8 cellular contexts compared by ENCODE assay signal in the genomic region with DNA sequence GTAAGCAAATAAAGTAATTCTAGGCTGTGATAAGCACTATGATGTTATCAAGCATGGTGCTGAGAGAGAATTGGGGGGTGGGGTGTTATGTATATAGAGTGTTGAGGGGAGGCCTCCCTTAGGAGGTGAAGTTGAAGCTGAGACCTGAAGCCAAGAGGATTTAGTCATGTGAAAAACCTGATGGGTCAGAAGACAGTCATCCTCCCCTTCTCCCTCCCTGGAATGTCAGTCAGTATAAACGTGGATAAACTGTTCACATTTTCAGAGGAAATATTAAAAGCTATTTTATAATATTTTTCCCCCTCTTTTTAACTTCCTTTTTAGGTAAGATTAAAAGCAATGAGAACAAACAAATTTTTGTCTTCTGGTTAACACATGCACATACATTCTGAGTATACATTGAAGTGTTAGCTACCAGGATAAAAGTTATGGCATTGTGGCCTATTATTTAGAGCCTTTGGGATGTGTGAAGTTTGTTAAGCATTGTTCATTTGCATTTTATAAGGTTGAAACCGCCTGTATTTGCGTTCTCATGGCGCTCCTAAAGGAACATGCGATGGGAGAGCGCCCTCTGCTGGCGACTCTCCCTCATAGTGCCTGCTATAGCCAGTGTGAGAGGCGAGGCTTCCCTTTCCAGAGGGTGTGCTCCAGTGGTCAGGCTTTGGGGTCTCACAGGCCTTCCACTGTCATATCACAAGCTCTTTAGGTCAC. TPM values are rescaled to one million over a fixed set of nuclear protein-coding genes. Genes with fewer than 3 reads are reported as not detected.
DNase-seq lines count a peak whose midpoint lies in the region; TF ChIP-seq lines count a peak whose summit lies in the region.

No MANE protein-coding gene starts in this region.

- H3K4me3 Mint-ChIP-seq in type B pancreatic cell, result no peak overlapping the region

- intact Hi-C loops in cardiac septum (cut with DNase I), result loop anchor here (1.0 kb wide), 1 partner anchor 68 kb away; the partner anchor contains the start of gene MAPK14
- intact Hi-C loops in posterior vena cava (cut with DNase I), result loop anchor here in 1 of 2 donors (2.0 kb wide), 1 partner anchor 68 kb away; the partner anchor contains the start of gene MAPK14

- H3K4me1 Mint-ChIP-seq in type B pancreatic cell (ENCODE audit: unreplicated experiment), result peaks cover 37% of the 10 kb centered on the region

- H3K27ac Mint-ChIP-seq in type B pancreatic cell, result peak overlapping the region; percentile 70

- H3K36me3 Mint-ChIP-seq in type B pancreatic cell, result no peaks in the 10 kb centered on the region

- no peaks in the 10 kb centered on the region for H3K9me3 Mint-ChIP-seq in type B pancreatic cell

- DNase-seq in AG08396 (ENCODE audit: low spot score) (peak; percentile 72), GM19238 (ENCODE audit: insufficient read length, low spot score) (peak; percentile 29), NAMALWA (ENCODE audit: low spot score) (peak; percentile 88), SW480 (ENCODE audit: low spot score) (peak; percentile 70), cardiac septum (ENCODE audit: low spot score) (peak; percentile 86), posterior vena cava (ENCODE audit: low spot score) (peak; percentile 94), type B pancreatic cell (ENCODE audit: extremely low spot score, unreplicated experiment) (peak; percentile 80)
- DNase-seq in activated naive CD8-positive, alpha-beta T cell treated with anti-CD3 and anti-CD28 coated beads, Interleukin-2, amount 50 U/mL, for 16 hours (ENCODE audit: low read depth, low spot score), result peak; percentile 47

- H3K27me3 Mint-ChIP-seq in type B pancreatic cell, result no peaks in the 10 kb centered on the region

- peak; percentile 98 for TF ChIP-seq CTCF in type B pancreatic cell (conservative IDR thresholded peaks at IDR 0.05)

RNA-seq across cellular contexts. Expression of gene MAPK13, which starts 35.4 kb away (rescaled TPM):
- total RNA-seq in cardiac septum, result 1.6 TPM
- total RNA-seq in posterior vena cava, result 10 to 100 TPM in 1 of 2 donors, 1 to 10 TPM in 1; 7.0 to 10.1 TPM
- 29.4 and 67.6 TPM in 2 replicates for total RNA-seq in type B pancreatic cell (ENCODE audit: low replicate concordance)

Comparison
In these comparisons a context has a peak if more than half of its experiments do, and no peak if none do; other contexts are left out.
1. Peak in every context shown above with its lines: DNase-seq.
2. DNase-seq: peak in every context shown above with its lines; median percentile 94 in posterior vena cava; 88 in NAMALWA; 86 in cardiac septum; 80 in type B pancreatic cell; 72 in AG08396; 70 in SW480; 47 in activated naive CD8-positive, alpha-beta T cell treated with anti-CD3 and anti-CD28 coated beads, Interleukin-2, amount 50 U/mL, for 16 hours; 29 in GM19238.